Comparison of ENCODE assay signal across 9 cellular contexts in the genomic region with DNA sequence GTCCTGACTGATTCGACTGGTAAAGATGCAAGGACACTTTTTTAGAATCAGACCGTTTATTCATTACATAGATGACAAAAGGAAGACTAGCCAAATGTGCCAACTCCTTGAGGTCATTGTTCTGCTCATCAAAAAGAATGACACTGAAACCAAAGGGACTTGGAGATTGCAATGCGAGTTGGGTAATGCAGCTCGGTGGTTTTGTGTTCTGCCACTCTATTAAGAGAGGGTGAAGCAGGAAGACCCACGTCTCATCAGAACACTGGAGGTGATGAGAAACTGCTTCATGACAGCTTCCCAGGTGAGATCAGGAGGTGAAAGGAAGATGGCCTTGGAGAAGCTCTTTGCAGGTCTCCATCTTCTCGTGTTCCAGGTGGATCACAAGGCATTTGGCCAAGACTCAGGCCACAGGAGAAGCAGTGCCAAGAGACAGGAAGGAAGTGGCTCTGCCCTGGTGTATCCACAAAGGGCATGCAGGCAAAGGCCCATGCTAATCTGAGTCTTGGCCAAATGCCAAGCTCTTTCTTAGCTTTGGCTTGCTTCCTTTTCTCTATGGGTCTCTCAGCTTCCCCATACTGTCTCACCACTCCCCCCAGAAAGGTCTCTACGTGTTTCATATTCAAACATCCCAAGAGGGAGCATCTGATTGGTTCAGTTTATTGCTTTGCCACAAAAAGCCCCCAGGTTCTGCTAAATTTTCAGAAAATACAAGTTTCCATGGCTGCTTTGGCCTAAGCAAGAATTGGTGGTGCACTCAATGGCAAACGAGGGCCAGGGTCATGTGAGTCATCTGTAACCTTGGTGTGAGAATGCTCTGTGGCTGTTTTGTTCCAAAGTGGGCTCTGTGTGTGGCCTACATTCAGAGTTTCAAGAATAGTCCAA. TPM values are rescaled to one million over a fixed set of nuclear protein-coding genes. Genes with fewer than 3 reads are reported as not detected.
DNase-seq lines count a peak whose midpoint lies in the region; ATAC-seq and TF ChIP-seq lines count a peak whose summit lies in the region.
"Had no signal": no experiment of that assay in that cellular context is flagged by ENCODE, and none has a peak within 500 bp of the region (broad histone marks: within the 10 kb centered on the region; RNA-seq: fewer than 3 reads in every experiment).

No MANE protein-coding gene starts in this region.

- no peaks in the 10 kb centered on the region for H3K27me3 ChIP-seq in GM23338 (ENCODE audit: insufficient read depth)
- H3K27me3 ChIP-seq: tibial nerve had no signal

- peak overlapping the region; percentile 85 for H3K4me3 Mint-ChIP-seq in activated T-cell treated with anti-CD3 and anti-CD28 coated beads, Interleukin-2, amount 50 U/mL, for 24 hours
- H3K4me3 Mint-ChIP-seq in T-helper 17 cell = peak overlapping the region; percentile 70
- H3K4me3 Mint-ChIP-seq in glutamatergic neuron (ENCODE audit: unreplicated experiment) = no peak overlapping the region
- no peak overlapping the region for H3K4me3 Mint-ChIP-seq in GM23338

- no peak overlapping the region for H2AFZ ChIP-seq in GM23338

- ATAC-seq in HG03175 (IDR thresholded peaks at IDR 0.05; ENCODE audit: unreplicated experiment) (peak; percentile 67), T-helper 17 cell (peak; percentile 16), GM23338 (no peak)

- H3K9me3 Mint-ChIP-seq in activated T-cell treated with anti-CD3 and anti-CD28 coated beads, Interleukin-2, amount 50 U/mL, for 24 hours = no peaks in the 10 kb centered on the region
- H3K9me3 Mint-ChIP-seq in glutamatergic neuron (ENCODE audit: unreplicated experiment) = no peaks in the 10 kb centered on the region
- H3K9me3 Mint-ChIP-seq in GM23338 = no peaks in the 10 kb centered on the region

- H3K36me3 ChIP-seq in GM23338 (ENCODE audit: insufficient read depth) = no peaks in the 10 kb centered on the region
- H3K36me3 ChIP-seq: tibial nerve had no signal

- TF ChIP-seq CTCF in glutamatergic neuron (IDR thresholded peaks at IDR 0.05; ENCODE audit: partially characterized antibody, unreplicated experiment) = no peak
- TF ChIP-seq CTCF in GM23338 (conservative IDR thresholded peaks at IDR 0.05; ENCODE audit: low read depth in 2 of 2) = no peak

- H4K20me1 ChIP-seq in GM23338 (replicated peaks; ENCODE audit: insufficient read depth) = no peaks in the 10 kb centered on the region

- no peaks in the 10 kb centered on the region; the same call in 1 of the 2 replicates for H3K79me2 ChIP-seq in GM23338 (replicated peaks; ENCODE audit: insufficient read depth)

- H3F3A ChIP-seq in GM23338 (replicated peaks; ENCODE audit: low read depth) = no peaks in the 10 kb centered on the region; the same call in 1 of the 2 replicates

- peak overlapping the region; percentile 86 for H3K27ac Mint-ChIP-seq in activated T-cell treated with anti-CD3 and anti-CD28 coated beads, Interleukin-2, amount 50 U/mL, for 24 hours
- H3K27ac Mint-ChIP-seq in T-helper 17 cell (peak overlapping the region; percentile 90), glutamatergic neuron (ENCODE audit: unreplicated experiment) (peak overlapping the region; percentile 43), GM23338 (no peak overlapping the region)

- no peak overlapping the region for H3K4me2 ChIP-seq in GM23338

- no peak overlapping the region for H3K4me3 ChIP-seq in GM23338
- H3K4me3 ChIP-seq: tibial nerve had no signal

- 0 out of 2 replicates have a peak, but pooled peaks cover 13% of the 10 kb centered on the region for H3K9me2 ChIP-seq in GM23338 (ENCODE audit: insufficient read depth)

- H3K27me3 Mint-ChIP-seq in activated T-cell treated with anti-CD3 and anti-CD28 coated beads, Interleukin-2, amount 50 U/mL, for 24 hours = no peaks in the 10 kb centered on the region
- H3K27me3 Mint-ChIP-seq in T-helper 17 cell (no peaks in the 10 kb centered on the region), glutamatergic neuron (ENCODE audit: unreplicated experiment) (peaks cover 4% of the 10 kb centered on the region), GM23338 (ENCODE audit: insufficient read depth, low read depth, poor library complexity) (peaks cover 7% of the 10 kb centered on the region)

- peaks cover 5% of the 10 kb centered on the region; the same call in 1 of the 2 replicates for H3K4me1 ChIP-seq in GM23338 (ENCODE audit: insufficient read depth)

- peaks cover 71% of the 10 kb centered on the region for H3K4me1 Mint-ChIP-seq in activated T-cell treated with anti-CD3 and anti-CD28 coated beads, Interleukin-2, amount 50 U/mL, for 24 hours (ENCODE audit: low read depth)
- H3K4me1 Mint-ChIP-seq in T-helper 17 cell = peaks cover 33% of the 10 kb centered on the region
- H3K4me1 Mint-ChIP-seq in glutamatergic neuron (ENCODE audit: low read depth, unreplicated experiment) = peaks cover 1% of the 10 kb centered on the region
- peaks cover 3% of the 10 kb centered on the region; the same call in 1 of the 3 replicates for H3K4me1 Mint-ChIP-seq in GM23338

- no peak overlapping the region for H3K27ac ChIP-seq in GM23338 (ENCODE audit: low read depth)

- H3K36me3 Mint-ChIP-seq in activated T-cell treated with anti-CD3 and anti-CD28 coated beads, Interleukin-2, amount 50 U/mL, for 24 hours (ENCODE audit: low read depth) = peaks cover 6% of the 10 kb centered on the region
- no peaks in the 10 kb centered on the region for H3K36me3 Mint-ChIP-seq in T-helper 17 cell (ENCODE audit: low read depth)
- no peaks in the 10 kb centered on the region for H3K36me3 Mint-ChIP-seq in glutamatergic neuron (ENCODE audit: unreplicated experiment)
- no peaks in the 10 kb centered on the region; the same call in 2 of the 3 replicates for H3K36me3 Mint-ChIP-seq in GM23338 (ENCODE audit: low read depth)

- H3K9me3 ChIP-seq in T-helper 17 cell (ENCODE audit: control insufficient read depth, low read length, poor library complexity, severe bottlenecking) = no peaks in the 10 kb centered on the region
- H3K9me3 ChIP-seq: tibial nerve had no signal

- no peak for DNase-seq in activated T-cell treated with anti-CD3 and anti-CD28 coated beads, Interleukin-2, amount 50 U/mL, for 24 hours
- DNase-seq in activated T-cell treated with anti-CD3 and anti-CD28 coated beads, Interleukin-2, amount 50 U/mL, for 1 hour = no peak
- no peak for DNase-seq in T-helper 17 cell
- no peak for DNase-seq in glutamatergic neuron
- no peak for DNase-seq in HPDE6-E6E7 (ENCODE audit: extremely low spot score)
- DNase-seq in GM23338 (ENCODE audit: low spot score) = no peak
- no peak for DNase-seq in NCI-H510A treated with DMSO at 0.1 percent for 48 hours (lab: John Stamatoyannopoulos, UW)

TF ChIP-seq in GM23338, 12 proteins besides CTCF, POLR2A, EP300 and RAD21 (continues in another document):
- TF ChIP-seq, protein P1, sequence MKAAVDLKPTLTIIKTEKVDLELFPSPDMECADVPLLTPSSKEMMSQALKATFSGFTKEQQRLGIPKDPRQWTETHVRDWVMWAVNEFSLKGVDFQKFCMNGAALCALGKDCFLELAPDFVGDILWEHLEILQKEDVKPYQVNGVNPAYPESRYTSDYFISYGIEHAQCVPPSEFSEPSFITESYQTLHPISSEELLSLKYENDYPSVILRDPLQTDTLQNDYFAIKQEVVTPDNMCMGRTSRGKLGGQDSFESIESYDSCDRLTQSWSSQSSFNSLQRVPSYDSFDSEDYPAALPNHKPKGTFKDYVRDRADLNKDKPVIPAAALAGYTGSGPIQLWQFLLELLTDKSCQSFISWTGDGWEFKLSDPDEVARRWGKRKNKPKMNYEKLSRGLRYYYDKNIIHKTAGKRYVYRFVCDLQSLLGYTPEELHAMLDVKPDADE (IDR thresholded peaks at IDR 0.05) = no peak
- TF ChIP-seq EZH2 (IDR thresholded peaks at IDR 0.05; ENCODE audit: low read depth, unreplicated experiment) (no peak), REST (IDR thresholded peaks at IDR 0.05; ENCODE audit: unreplicated experiment) (no peak), NANOG (IDR thresholded peaks at IDR 0.05; ENCODE audit: borderline replicate concordance) (no peak), JUNB (IDR thresholded peaks at IDR 0.05; ENCODE audit: unreplicated experiment) (no peak)

RNA-seq across cellular contexts. Expression of gene CCT8, which starts 5.7 kb away (rescaled TPM):
- 100 to 1,000 TPM in 1 of 2 donors, 10 to 100 TPM in 1; 90.3 to 109 TPM for total RNA-seq in T-helper 17 cell
- 186 TPM for total RNA-seq in glutamatergic neuron (ENCODE audit: unreplicated experiment)
- total RNA-seq in GM23338 (2014; rRNA removed; shearing (Covaris generic)) = 292 and 329 TPM in 2 replicates
- polyA plus RNA-seq in GM23338 (2016; fragmentation: Nextera tagmentation; extraction: Ambion mirVana) = 270 and 304 TPM in 2 replicates

RNA-seq across cellular contexts. Expression of gene MAP3K7CL, which starts 51.3 kb away (rescaled TPM):
- total RNA-seq in T-helper 17 cell = 10 to 100 TPM; 11.6 to 85.3 TPM
- total RNA-seq in glutamatergic neuron (ENCODE audit: unreplicated experiment) = 1.2 TPM
- 1.2 and 3.6 TPM in 2 replicates for total RNA-seq in GM23338 (2014; rRNA removed; shearing (Covaris generic))
- 2.0 and 2.4 TPM in 2 replicates for polyA plus RNA-seq in GM23338 (2016; fragmentation: Nextera tagmentation; extraction: Ambion mirVana)

RNA-seq across cellular contexts. Expression of gene USP16, which starts 54.7 kb away (rescaled TPM):
- 10 to 100 TPM; 65.5 to 75.3 TPM for total RNA-seq in T-helper 17 cell
- 21.9 TPM for total RNA-seq in glutamatergic neuron (ENCODE audit: unreplicated experiment)
- 19.7 TPM in 2 replicates for total RNA-seq in GM23338 (2014; rRNA removed; shearing (Covaris generic))
- polyA plus RNA-seq in GM23338 (2016; fragmentation: Nextera tagmentation; extraction: Ambion mirVana) = 61.5 and 70.4 TPM in 2 replicates

RNA-seq across cellular contexts. Expression of gene RWDD2B, which starts 60.0 kb away (rescaled TPM):
- total RNA-seq in T-helper 17 cell = 1 to 10 TPM; 4.1 to 4.7 TPM
- total RNA-seq in glutamatergic neuron (ENCODE audit: unreplicated experiment) = 12.3 TPM
- 3.0 and 3.8 TPM in 2 replicates for total RNA-seq in GM23338 (2014; rRNA removed; shearing (Covaris generic))
- 7.5 and 8.1 TPM in 2 replicates for polyA plus RNA-seq in GM23338 (2016; fragmentation: Nextera tagmentation; extraction: Ambion mirVana)

Comparison
In these comparisons a context has a peak if more than half of its experiments do, and no peak if none do; other contexts are left out.
1. H3K4me3 Mint-ChIP-seq: peak in activated T-cell treated with anti-CD3 and anti-CD28 coated beads, Interleukin-2, amount 50 U/mL, for 24 hours (single experiment) and T-helper 17 cell (single experiment); none in glutamatergic neuron (single experiment) and GM23338 (single experiment).